In the genomic region with DNA sequence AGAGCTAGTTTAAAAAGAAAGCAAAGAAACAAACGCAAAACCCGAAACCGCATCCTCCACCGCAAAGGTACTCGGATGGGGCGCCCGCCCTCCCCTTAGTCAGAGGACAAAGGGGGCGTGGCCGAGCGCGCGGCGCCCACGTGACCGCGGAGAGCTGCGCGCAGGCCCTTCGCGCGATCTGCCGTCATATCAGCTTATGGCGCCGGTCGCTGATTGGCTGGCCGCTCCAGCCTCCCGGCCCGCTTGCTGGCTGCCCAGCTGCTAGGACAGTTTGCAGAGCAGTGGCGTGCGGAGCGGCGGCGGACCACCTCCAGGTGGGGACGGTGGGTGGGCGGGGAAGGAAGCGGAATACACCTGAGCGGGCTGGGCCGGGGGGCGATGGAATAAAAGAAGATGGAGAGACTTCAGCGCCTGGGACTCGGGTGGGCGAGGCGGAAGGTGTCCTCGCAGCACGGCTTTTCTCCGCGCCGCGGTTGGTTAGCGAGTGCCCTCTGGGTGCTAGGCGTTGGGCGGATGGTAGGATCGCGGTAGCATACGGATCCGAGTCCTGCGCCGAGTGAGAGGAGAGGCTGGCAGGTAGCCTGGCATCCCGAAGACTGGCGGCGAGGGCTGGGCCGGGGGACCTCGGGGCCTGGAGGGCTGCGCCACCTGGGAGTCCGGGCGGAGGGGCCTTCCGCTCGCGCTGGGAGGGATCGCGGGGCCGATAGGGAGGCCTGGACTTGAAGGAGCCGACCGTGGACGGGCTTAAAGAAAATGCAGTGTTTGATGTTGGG, we compare ENCODE assay signal across 8 cellular contexts. TPM values are rescaled to one million over a fixed set of nuclear protein-coding genes. Genes with fewer than 3 reads are reported as not detected.
A peak's percentile ranks its signal among the peaks of the same experiment; 100 is the strongest.
DNase-seq lines count a peak whose midpoint lies in the region; ATAC-seq and TF ChIP-seq lines count a peak whose summit lies in the region.

A gene with protein sequence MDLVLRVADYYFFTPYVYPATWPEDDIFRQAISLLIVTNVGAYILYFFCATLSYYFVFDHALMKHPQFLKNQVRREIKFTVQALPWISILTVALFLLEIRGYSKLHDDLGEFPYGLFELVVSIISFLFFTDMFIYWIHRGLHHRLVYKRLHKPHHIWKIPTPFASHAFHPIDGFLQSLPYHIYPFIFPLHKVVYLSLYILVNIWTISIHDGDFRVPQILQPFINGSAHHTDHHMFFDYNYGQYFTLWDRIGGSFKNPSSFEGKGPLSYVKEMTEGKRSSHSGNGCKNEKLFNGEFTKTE (plus strand): TSS at position 269 of the 773 bp plus-strand sequence. CDS start 10,605 bp downstream, outside the sequence.

- H3K4me1 Mint-ChIP-seq in natural killer cell, result peaks cover 32 to 42% of the 10 kb centered on the region in 2 donors

- peak within 1 kb of the TSS; percentile 97 for H3K4me3 Mint-ChIP-seq in natural killer cell

- intact Hi-C loops in natural killer cell (cut with micrococcal nuclease), result loop anchor here (2.0 kb wide), 1 partner anchor 160 kb away; a partner anchor contains a TSS

- peaks cover 6% of the 10 kb centered on the region for H3K4me1 ChIP-seq in RWPE2 (ENCODE audit: insufficient read depth, poor library complexity, severe bottlenecking)

- no peaks in the 10 kb centered on the region for H3K27me3 ChIP-seq in RWPE2 (ENCODE audit: insufficient read depth, poor library complexity, severe bottlenecking)

- H3K9me3 Mint-ChIP-seq in natural killer cell, result no peaks in the 10 kb centered on the region

- peak within 1 kb of the TSS; percentile 96 to 99 for H3K27ac Mint-ChIP-seq in natural killer cell

- peaks cover 12% of the 10 kb centered on the region for H3K36me3 ChIP-seq in RWPE2 (ENCODE audit: low read depth)

- TF ChIP-seq CTCF in RWPE2 (IDR thresholded peaks at IDR 0.05; ENCODE audit: poor library complexity, severe bottlenecking), result no peak
- no peak for TF ChIP-seq CTCF in natural killer cell (IDR thresholded peaks at IDR 0.05)

- H3K27ac ChIP-seq in RWPE2 (ENCODE audit: poor library complexity, severe bottlenecking), result peak within 1 kb of the TSS; percentile 72

- H3K4me3 ChIP-seq in RWPE2 (ENCODE audit: severe bottlenecking), result peak within 1 kb of the TSS; percentile 58

- no peaks in the 10 kb centered on the region for H3K27me3 Mint-ChIP-seq in natural killer cell (ENCODE audit: low read depth in 2 of 2)

- peak; percentile 93 for DNase-seq in EH (ENCODE audit: low read depth)
- peak; percentile 90 for DNase-seq in H4 (ENCODE audit: low spot score)
- peak; percentile 96 for DNase-seq in LoVo (ENCODE audit: low spot score)
- DNase-seq in RWPE2 (ENCODE audit: low spot score), result peak; percentile 93
- DNase-seq in activated T-helper 9 cell treated with anti-CD3 and anti-CD28 coated beads, Interleukin-2, amount 50 U/mL, for 16 hours (ENCODE audit: low read depth), result peak; percentile 91
- DNase-seq in fibroblast of peridontal ligament (ENCODE audit: extremely low read depth), result peak; percentile 88
- DNase-seq in natural killer cell, result peak; percentile 95
- peak; percentile 89 for DNase-seq in stimulated activated naive CD4-positive, alpha-beta T cell treated with Interleukin-2 at 50 U/mL for 16 hours (lab: John Stamatoyannopoulos, UW)

- ATAC-seq in RWPE2 (ENCODE audit: low read depth) (peak; percentile 96), natural killer cell (peak; percentile 92 to 98 (median 95))

- no peaks in the 10 kb centered on the region for H3K36me3 Mint-ChIP-seq in natural killer cell

- H3K9me3 ChIP-seq in RWPE2 (ENCODE audit: severe bottlenecking), result no peaks in the 10 kb centered on the region

RNA-seq across cellular contexts. Expression of the gene that starts here (rescaled TPM):
- 42.0 and 46.9 TPM in 2 replicates for total RNA-seq in H4 (2014; rRNA removed; shearing (Covaris generic))
- total RNA-seq in natural killer cell, result 10 to 100 TPM; 17.2 to 18.6 (median 17.2) TPM

Comparison
In these comparisons a context has a peak if more than half of its experiments do, and no peak if none do; other contexts are left out.
1. Peak in every context shown above with its lines: DNase-seq, ATAC-seq, H3K4me3 ChIP-seq and H3K27ac ChIP-seq.